In the genomic region with DNA sequence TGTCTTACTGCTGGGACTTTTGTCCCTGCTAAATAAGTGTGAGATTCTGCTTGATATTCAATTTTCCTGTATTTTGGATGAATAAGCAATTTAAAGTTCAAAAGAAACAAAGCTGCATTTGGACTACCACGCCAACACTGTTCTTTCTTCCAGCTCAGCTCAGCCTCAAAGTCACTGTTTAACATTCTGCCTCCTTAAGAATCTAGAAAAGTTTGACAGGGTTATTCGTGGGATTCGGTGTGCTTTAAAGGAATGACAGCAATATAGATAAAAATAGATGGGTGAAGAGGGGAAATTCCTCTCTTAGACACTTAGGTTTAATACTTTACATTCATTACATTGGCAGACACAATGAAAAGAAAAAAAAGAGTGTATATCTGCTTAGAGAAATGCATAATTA, we compare ENCODE assay signal across 2 cellular contexts.
TF ChIP-seq lines count a peak whose summit lies in the region.

No MANE protein-coding gene starts in this region.

TF ChIP-seq in SK-N-SH, 30 proteins besides CTCF, POLR2A, EP300 and RAD21 (continued from another document):
- TF ChIP-seq, protein P1, sequence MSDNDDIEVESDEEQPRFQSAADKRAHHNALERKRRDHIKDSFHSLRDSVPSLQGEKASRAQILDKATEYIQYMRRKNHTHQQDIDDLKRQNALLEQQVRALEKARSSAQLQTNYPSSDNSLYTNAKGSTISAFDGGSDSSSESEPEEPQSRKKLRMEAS (IDR thresholded peaks at IDR 0.05; ENCODE audit: low read depth): no peak
- TF ChIP-seq, protein P2, sequence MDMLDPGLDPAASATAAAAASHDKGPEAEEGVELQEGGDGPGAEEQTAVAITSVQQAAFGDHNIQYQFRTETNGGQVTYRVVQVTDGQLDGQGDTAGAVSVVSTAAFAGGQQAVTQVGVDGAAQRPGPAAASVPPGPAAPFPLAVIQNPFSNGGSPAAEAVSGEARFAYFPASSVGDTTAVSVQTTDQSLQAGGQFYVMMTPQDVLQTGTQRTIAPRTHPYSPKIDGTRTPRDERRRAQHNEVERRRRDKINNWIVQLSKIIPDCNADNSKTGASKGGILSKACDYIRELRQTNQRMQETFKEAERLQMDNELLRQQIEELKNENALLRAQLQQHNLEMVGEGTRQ (IDR thresholded peaks at IDR 0.05; ENCODE audit: borderline replicate concordance, low read depth, low read length): no peak
TF ChIP-seq in SK-N-SH: peak in this region for 0.

TF ChIP-seq in SK-N-SH treated with all-trans-retinoic acid at 6 μM for 48 hours, 23 proteins besides CTCF, POLR2A, EP300 and RAD21 (continued from another document):
- TF ChIP-seq, protein P3, sequence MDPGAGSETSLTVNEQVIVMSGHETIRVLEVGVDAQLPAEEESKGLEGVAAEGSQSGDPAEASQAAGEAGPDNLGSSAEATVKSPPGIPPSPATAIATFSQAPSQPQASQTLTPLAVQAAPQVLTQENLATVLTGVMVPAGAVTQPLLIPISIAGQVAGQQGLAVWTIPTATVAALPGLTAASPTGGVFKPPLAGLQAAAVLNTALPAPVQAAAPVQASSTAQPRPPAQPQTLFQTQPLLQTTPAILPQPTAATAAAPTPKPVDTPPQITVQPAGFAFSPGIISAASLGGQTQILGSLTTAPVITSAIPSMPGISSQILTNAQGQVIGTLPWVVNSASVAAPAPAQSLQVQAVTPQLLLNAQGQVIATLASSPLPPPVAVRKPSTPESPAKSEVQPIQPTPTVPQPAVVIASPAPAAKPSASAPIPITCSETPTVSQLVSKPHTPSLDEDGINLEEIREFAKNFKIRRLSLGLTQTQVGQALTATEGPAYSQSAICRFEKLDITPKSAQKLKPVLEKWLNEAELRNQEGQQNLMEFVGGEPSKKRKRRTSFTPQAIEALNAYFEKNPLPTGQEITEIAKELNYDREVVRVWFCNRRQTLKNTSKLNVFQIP (CRISPR knock-in tag; IDR thresholded peaks at IDR 0.05; ENCODE audit: borderline replicate concordance, low read depth): no peak
- TF ChIP-seq RARB (CRISPR knock-in tag; IDR thresholded peaks at IDR 0.05): no peak
- TF ChIP-seq CSDC2 (CRISPR knock-in tag; IDR thresholded peaks at IDR 0.05): no peak
- TF ChIP-seq, protein P4, sequence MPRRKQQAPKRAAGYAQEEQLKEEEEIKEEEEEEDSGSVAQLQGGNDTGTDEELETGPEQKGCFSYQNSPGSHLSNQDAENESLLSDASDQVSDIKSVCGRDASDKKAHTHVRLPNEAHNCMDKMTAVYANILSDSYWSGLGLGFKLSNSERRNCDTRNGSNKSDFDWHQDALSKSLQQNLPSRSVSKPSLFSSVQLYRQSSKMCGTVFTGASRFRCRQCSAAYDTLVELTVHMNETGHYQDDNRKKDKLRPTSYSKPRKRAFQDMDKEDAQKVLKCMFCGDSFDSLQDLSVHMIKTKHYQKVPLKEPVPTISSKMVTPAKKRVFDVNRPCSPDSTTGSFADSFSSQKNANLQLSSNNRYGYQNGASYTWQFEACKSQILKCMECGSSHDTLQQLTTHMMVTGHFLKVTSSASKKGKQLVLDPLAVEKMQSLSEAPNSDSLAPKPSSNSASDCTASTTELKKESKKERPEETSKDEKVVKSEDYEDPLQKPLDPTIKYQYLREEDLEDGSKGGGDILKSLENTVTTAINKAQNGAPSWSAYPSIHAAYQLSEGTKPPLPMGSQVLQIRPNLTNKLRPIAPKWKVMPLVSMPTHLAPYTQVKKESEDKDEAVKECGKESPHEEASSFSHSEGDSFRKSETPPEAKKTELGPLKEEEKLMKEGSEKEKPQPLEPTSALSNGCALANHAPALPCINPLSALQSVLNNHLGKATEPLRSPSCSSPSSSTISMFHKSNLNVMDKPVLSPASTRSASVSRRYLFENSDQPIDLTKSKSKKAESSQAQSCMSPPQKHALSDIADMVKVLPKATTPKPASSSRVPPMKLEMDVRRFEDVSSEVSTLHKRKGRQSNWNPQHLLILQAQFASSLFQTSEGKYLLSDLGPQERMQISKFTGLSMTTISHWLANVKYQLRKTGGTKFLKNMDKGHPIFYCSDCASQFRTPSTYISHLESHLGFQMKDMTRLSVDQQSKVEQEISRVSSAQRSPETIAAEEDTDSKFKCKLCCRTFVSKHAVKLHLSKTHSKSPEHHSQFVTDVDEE (CRISPR knock-in tag; IDR thresholded peaks at IDR 0.05): no peak
